ENCODE assay signal across 1 cellular context in the genomic region with DNA sequence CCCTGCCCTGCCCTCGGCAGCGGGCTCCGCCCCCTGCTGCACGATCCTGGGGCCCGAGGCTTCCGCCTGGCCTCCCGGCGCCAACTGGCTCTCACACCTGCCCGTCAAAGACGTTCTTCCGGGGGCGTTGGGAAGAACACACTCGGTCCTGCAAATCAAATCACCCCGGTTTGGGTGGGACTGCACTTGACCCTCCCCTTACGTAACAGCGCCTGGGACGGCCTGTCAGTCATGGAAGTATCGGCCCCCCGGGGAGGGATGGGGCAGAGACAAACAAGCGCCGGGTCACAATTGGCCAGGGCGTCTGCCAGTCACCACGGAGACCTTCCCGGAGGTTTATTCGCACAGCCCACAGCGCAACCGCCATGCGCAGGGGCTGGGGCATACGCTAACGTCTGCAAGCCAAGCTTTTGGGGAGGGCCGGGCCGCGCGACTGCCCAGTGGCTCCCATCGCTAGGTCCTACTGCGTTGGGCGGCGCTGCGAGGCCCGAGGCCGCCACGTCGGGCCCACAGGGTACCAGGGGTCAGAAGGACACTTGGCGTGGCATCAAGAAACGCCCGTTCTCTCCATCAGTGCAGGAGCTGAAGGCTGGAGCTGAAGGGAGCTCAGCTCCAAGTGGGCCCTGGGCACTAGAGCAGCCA.
A peak's percentile ranks its signal among the peaks of the same experiment; 100 is the strongest.
TF ChIP-seq lines count a peak whose summit lies in the region.

No MANE protein-coding gene starts in this region.

TF ChIP-seq in K562, 482 proteins besides CTCF, POLR2A, EP300 and RAD21 (continued from another document and continues in another):
- TF ChIP-seq, protein P1, sequence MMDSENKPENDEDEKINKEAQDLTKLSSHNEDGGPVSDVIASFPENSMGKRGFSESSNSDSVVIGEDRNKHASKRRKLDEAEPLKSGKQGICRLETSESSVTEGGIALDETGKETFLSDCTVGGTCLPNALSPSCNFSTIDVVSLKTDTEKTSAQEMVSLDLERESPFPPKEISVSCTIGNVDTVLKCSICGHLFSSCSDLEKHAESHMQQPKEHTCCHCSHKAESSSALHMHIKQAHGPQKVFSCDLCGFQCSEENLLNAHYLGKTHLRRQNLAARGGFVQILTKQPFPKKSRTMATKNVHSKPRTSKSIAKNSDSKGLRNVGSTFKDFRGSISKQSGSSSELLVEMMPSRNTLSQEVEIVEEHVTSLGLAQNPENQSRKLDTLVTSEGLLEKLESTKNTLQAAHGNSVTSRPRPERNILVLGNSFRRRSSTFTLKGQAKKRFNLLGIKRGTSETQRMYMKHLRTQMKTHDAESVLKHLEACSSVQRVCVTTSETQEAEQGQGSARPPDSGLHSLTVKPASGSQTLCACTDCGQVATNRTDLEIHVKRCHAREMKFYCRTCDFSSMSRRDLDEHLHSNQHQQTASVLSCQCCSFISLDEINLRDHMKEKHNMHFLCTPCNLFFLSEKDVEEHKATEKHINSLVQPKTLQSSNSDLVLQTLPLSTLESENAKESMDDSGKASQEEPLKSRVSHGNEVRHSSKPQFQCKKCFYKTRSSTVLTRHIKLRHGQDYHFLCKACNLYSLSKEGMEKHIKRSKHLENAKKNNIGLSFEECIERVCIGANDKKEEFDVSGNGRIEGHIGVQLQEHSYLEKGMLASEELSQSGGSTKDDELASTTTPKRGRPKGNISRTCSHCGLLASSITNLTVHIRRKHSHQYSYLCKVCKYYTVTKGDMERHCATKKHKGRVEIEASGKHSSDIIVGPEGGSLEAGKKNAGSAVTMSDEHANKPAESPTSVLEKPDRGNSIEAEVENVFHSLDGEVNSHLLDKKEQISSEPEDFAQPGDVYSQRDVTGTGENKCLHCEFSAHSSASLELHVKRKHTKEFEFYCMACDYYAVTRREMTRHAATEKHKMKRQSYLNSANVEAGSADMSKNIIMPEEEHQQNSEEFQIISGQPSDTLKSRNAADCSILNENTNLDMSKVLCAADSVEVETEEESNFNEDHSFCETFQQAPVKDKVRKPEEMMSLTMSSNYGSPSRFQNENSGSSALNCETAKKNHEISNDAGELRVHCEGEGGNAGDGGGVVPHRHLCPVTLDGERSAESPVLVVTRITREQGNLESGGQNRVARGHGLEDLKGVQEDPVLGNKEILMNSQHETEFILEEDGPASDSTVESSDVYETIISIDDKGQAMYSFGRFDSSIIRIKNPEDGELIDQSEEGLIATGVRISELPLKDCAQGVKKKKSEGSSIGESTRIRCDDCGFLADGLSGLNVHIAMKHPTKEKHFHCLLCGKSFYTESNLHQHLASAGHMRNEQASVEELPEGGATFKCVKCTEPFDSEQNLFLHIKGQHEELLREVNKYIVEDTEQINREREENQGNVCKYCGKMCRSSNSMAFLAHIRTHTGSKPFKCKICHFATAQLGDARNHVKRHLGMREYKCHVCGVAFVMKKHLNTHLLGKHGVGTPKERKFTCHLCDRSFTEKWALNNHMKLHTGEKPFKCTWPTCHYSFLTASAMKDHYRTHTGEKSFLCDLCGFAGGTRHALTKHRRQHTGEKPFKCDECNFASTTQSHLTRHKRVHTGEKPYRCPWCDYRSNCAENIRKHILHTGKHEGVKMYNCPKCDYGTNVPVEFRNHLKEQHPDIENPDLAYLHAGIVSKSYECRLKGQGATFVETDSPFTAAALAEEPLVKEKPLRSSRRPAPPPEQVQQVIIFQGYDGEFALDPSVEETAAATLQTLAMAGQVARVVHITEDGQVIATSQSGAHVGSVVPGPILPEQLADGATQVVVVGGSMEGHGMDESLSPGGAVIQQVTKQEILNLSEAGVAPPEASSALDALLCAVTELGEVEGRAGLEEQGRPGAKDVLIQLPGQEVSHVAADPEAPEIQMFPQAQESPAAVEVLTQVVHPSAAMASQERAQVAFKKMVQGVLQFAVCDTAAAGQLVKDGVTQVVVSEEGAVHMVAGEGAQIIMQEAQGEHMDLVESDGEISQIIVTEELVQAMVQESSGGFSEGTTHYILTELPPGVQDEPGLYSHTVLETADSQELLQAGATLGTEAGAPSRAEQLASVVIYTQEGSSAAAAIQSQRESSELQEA (IDR thresholded peaks at IDR 0.05; ENCODE audit: low read depth), result no peak
- no peak for TF ChIP-seq GTF2A2 (tag; IDR thresholded peaks at IDR 0.05)
- no peak for TF ChIP-seq STAT5B (CRISPR knock-in tag; IDR thresholded peaks at IDR 0.05)
- TF ChIP-seq SREBF2 (CRISPR knock-in tag; IDR thresholded peaks at IDR 0.05), result no peak
- no peak for TF ChIP-seq GATAD2B (IDR thresholded peaks at IDR 0.05; ENCODE audit: borderline replicate concordance)
- TF ChIP-seq MTA3 (IDR thresholded peaks at IDR 0.05; ENCODE audit: borderline replicate concordance), result peak; percentile 31; the same call in 1 of the 2 replicates
- TF ChIP-seq IFI16 (CRISPR knock-in tag; IDR thresholded peaks at IDR 0.05), result no peak
- no peak for TF ChIP-seq NFIX (CRISPR knock-in tag; IDR thresholded peaks at IDR 0.05; ENCODE audit: low read depth)
- no peak for TF ChIP-seq MIER1 (IDR thresholded peaks at IDR 0.05; ENCODE audit: low read depth)
- no peak for TF ChIP-seq POLR2AphosphoS2 (IDR thresholded peaks at IDR 0.05; ENCODE audit: low read length)
- no peak for TF ChIP-seq XRCC4 (IDR thresholded peaks at IDR 0.05; ENCODE audit: extremely low read depth, insufficient read depth, insufficient read length)
- TF ChIP-seq EGR1 (conservative IDR thresholded peaks at IDR 0.05), result peak; percentile 74
- TF ChIP-seq ZNF23 (CRISPR knock-in tag; IDR thresholded peaks at IDR 0.05), result no peak
- no peak for TF ChIP-seq SPI1 (IDR thresholded peaks at IDR 0.05; ENCODE audit: borderline replicate concordance, low read depth, low read length)
- TF ChIP-seq, protein P2, sequence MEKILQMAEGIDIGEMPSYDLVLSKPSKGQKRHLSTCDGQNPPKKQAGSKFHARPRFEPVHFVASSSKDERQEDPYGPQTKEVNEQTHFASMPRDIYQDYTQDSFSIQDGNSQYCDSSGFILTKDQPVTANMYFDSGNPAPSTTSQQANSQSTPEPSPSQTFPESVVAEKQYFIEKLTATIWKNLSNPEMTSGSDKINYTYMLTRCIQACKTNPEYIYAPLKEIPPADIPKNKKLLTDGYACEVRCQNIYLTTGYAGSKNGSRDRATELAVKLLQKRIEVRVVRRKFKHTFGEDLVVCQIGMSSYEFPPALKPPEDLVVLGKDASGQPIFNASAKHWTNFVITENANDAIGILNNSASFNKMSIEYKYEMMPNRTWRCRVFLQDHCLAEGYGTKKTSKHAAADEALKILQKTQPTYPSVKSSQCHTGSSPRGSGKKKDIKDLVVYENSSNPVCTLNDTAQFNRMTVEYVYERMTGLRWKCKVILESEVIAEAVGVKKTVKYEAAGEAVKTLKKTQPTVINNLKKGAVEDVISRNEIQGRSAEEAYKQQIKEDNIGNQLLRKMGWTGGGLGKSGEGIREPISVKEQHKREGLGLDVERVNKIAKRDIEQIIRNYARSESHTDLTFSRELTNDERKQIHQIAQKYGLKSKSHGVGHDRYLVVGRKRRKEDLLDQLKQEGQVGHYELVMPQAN (IDR thresholded peaks at IDR 0.05; ENCODE audit: borderline replicate concordance), result no peak
- TF ChIP-seq, protein P3, sequence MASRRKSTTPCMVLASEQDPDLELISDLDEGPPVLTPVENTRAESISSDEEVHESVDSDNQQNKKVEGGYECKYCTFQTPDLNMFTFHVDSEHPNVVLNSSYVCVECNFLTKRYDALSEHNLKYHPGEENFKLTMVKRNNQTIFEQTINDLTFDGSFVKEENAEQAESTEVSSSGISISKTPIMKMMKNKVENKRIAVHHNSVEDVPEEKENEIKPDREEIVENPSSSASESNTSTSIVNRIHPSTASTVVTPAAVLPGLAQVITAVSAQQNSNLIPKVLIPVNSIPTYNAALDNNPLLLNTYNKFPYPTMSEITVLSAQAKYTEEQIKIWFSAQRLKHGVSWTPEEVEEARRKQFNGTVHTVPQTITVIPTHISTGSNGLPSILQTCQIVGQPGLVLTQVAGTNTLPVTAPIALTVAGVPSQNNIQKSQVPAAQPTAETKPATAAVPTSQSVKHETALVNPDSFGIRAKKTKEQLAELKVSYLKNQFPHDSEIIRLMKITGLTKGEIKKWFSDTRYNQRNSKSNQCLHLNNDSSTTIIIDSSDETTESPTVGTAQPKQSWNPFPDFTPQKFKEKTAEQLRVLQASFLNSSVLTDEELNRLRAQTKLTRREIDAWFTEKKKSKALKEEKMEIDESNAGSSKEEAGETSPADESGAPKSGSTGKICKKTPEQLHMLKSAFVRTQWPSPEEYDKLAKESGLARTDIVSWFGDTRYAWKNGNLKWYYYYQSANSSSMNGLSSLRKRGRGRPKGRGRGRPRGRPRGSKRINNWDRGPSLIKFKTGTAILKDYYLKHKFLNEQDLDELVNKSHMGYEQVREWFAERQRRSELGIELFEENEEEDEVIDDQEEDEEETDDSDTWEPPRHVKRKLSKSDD (conservative IDR thresholded peaks at IDR 0.05; ENCODE audit: low read length), result no peak
- peak; percentile 98 to 99 for TF ChIP-seq NRF1 (conservative IDR thresholded peaks at IDR 0.05 in 1 of 2, IDR thresholded peaks at IDR 0.05 in 1 of 2)
- TF ChIP-seq PKNOX1 (IDR thresholded peaks at IDR 0.05), result peak; percentile 100
- no peak for TF ChIP-seq TBL1XR1 (IDR thresholded peaks at IDR 0.05; ENCODE audit: low read length in 2 of 2)
- TF ChIP-seq ZFP30 (CRISPR knock-in tag; IDR thresholded peaks at IDR 0.05; ENCODE audit: borderline replicate concordance), result no peak
- TF ChIP-seq, protein P4, sequence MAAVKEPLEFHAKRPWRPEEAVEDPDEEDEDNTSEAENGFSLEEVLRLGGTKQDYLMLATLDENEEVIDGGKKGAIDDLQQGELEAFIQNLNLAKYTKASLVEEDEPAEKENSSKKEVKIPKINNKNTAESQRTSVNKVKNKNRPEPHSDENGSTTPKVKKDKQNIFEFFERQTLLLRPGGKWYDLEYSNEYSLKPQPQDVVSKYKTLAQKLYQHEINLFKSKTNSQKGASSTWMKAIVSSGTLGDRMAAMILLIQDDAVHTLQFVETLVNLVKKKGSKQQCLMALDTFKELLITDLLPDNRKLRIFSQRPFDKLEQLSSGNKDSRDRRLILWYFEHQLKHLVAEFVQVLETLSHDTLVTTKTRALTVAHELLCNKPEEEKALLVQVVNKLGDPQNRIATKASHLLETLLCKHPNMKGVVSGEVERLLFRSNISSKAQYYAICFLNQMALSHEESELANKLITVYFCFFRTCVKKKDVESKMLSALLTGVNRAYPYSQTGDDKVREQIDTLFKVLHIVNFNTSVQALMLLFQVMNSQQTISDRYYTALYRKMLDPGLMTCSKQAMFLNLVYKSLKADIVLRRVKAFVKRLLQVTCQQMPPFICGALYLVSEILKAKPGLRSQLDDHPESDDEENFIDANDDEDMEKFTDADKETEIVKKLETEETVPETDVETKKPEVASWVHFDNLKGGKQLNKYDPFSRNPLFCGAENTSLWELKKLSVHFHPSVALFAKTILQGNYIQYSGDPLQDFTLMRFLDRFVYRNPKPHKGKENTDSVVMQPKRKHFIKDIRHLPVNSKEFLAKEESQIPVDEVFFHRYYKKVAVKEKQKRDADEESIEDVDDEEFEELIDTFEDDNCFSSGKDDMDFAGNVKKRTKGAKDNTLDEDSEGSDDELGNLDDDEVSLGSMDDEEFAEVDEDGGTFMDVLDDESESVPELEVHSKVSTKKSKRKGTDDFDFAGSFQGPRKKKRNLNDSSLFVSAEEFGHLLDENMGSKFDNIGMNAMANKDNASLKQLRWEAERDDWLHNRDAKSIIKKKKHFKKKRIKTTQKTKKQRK (IDR thresholded peaks at IDR 0.05; ENCODE audit: borderline replicate concordance, low read depth, low read length), result peak; percentile 86
- TF ChIP-seq E2F3 (CRISPR knock-in tag; IDR thresholded peaks at IDR 0.05), result no peak
- no peak for TF ChIP-seq TCF3 (CRISPR knock-in tag; IDR thresholded peaks at IDR 0.05)
- TF ChIP-seq THAP12 (CRISPR knock-in tag; IDR thresholded peaks at IDR 0.05), result 0 out of 2 replicates have a peak, but pooled peaks have one; percentile 33
- no peak for TF ChIP-seq ZNF589 (CRISPR knock-in tag; IDR thresholded peaks at IDR 0.05; ENCODE audit: low read depth)
- no peak for TF ChIP-seq HMG20B (CRISPR knock-in tag; IDR thresholded peaks at IDR 0.05)
- no peak for TF ChIP-seq GTF2E2 (tag; IDR thresholded peaks at IDR 0.05)
- no peak for TF ChIP-seq PURB (CRISPR knock-in tag; IDR thresholded peaks at IDR 0.05; ENCODE audit: low read depth)
- no peak for TF ChIP-seq OTX1 (CRISPR knock-in tag; IDR thresholded peaks at IDR 0.05)
- peak; percentile 57 to 68; a peak in 3 of 4 replicates for TF ChIP-seq MNT (conservative IDR thresholded peaks at IDR 0.05)
